ENCODE assay signal across 18 cellular contexts in genomic region chr20:5044075-5044620, GRCh38.
"Had no signal": no experiment of that assay in that cellular context is flagged by ENCODE, and none has a peak within 500 bp of the region (broad histone marks: within the 10 kb centered on the region; RNA-seq: fewer than 3 reads in every experiment).

No MANE protein-coding gene starts in this region.

- DNase-seq: activated CD4-positive, alpha-beta T cell treated with anti-CD3 and anti-CD28 coated beads for 1 hour; activated gamma-delta T cell; activated T-cell treated with anti-CD3 and anti-CD28 coated beads, Interleukin-2, amount 50 U/mL, for 72 hours; effector CD4-positive, alpha-beta T cell; gastrocnemius medialis; immature natural killer cell; kidney glomerular epithelial cell; left ventricle myocardium inferior; mammary epithelial cell; right cardiac atrium; transverse colon had no signal

- H3K4me1 ChIP-seq: breast epithelium, gastrocnemius medialis, left ventricle myocardium inferior, prostate gland, suprapubic skin, transverse colon, vagina had no signal

- H3K27me3 ChIP-seq: breast epithelium, gastrocnemius medialis, suprapubic skin, transverse colon, vagina had no signal

- FAIRE-seq: astrocyte had no signal

- H3K4me3 ChIP-seq: breast epithelium, gastrocnemius medialis, left ventricle myocardium inferior, prostate gland, skin epidermis, suprapubic skin, transverse colon, vagina had no signal

- H3K36me3 ChIP-seq: breast epithelium, gastrocnemius medialis, left ventricle myocardium inferior, prostate gland, suprapubic skin, transverse colon, vagina had no signal

- H3K27ac ChIP-seq: breast epithelium, gastrocnemius medialis, left ventricle myocardium inferior, prostate gland, suprapubic skin, transverse colon, vagina, VCaP had no signal

- H3K9me3 ChIP-seq: breast epithelium, gastrocnemius medialis, left ventricle myocardium inferior, prostate gland, suprapubic skin, transverse colon, vagina had no signal
